7 cellular contexts compared by ENCODE assay signal in the genomic region with DNA sequence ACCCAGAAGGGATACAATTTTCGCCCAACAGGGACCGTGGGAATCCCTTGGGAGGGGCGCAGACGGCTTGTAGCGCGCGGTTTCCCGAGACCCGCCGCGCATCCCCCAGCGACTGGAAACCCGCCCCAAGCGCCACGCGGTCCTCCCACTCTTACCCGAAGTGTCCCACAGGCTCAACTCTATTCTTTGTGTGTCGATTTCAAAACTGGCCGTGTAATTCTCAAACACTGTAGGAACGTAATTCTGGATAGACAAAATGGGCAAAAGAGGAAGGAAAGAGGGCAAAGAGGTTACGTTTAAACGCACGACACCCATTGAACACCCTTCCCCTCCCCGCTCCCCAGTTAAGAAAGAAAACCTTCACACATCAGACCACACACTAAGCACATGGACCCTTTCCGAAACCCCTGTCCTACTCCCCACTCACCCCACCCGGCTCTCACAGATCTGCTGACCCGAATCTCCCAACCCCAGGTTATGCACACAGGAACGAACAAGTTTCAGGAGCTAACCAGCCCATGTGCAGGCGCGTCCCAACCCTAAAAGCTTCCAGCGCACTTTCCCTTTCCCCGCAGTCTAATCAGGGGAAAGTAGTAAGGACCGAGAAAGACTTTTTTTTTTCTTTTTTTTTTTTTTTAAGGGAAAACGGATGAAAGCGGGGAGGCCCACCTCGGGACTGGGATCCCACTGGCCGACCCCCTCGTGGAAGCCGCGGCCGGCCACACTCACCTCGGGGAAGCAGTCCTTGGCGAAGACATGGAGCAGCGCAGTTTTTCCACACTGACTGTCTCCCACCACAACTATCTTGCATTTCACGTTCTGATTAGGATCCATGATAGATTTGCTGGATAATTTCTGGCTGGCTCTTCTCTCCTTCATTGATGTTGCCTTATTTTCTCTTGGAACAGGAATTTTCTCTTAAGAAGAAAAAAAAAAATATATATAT. TPM values are rescaled to one million over a fixed set of nuclear protein-coding genes. Genes with fewer than 3 reads are reported as not detected.
A peak's percentile ranks its signal among the peaks of the same experiment; 100 is the strongest.
DNase-seq lines count a peak whose midpoint lies in the region; ATAC-seq, FAIRE-seq and TF ChIP-seq lines count a peak whose summit lies in the region.

No MANE protein-coding gene starts in this region.

- no peaks in the 10 kb centered on the region for H3K9me3 Mint-ChIP-seq in dendritic cell treated with granulocyte-macrophage colony-stimulating factor and Interleukin-4, amounts not matched to agents 40 ng/mL and 50 ng/mL, for 4 days

- H3K4me3 Mint-ChIP-seq in dendritic cell treated with granulocyte-macrophage colony-stimulating factor and Interleukin-4, amounts not matched to agents 40 ng/mL and 50 ng/mL, for 4 days, result peak overlapping the region; percentile 49

- in situ Hi-C loops in GM13976 (cut with MboI; ENCODE audit: low sequenced_read_pairs, unreplicated experiment), result loop anchor here (10.0 kb wide), 1 partner anchor 892 kb away; no protein-coding TSS in a partner anchor

- no peak overlapping the region for H3K27ac Mint-ChIP-seq in dendritic cell treated with granulocyte-macrophage colony-stimulating factor and Interleukin-4, amounts not matched to agents 40 ng/mL and 50 ng/mL, for 4 days

- peaks cover 16% of the 10 kb centered on the region for H3K4me1 Mint-ChIP-seq in dendritic cell treated with granulocyte-macrophage colony-stimulating factor and Interleukin-4, amounts not matched to agents 40 ng/mL and 50 ng/mL, for 4 days (ENCODE audit: low read depth)

- no peak for FAIRE-seq in urothelium cell line (lab: Jason Lieb, UNC)

- DNase-seq in GM13976 (ENCODE audit: low spot score) (peak; percentile 33), NCI-H345 (lab: John Stamatoyannopoulos, UW) (peak; percentile 62), lung microvascular endothelial cell (ENCODE audit: low read depth in 2 of 2) (peak; percentile 64 to 70), urothelium cell line (ENCODE audit: low spot score) (peak; percentile 28)

- peaks cover 45% of the 10 kb centered on the region for H3K27me3 Mint-ChIP-seq in dendritic cell treated with granulocyte-macrophage colony-stimulating factor and Interleukin-4, amounts not matched to agents 40 ng/mL and 50 ng/mL, for 4 days

- ATAC-seq in GM18502 (IDR thresholded peaks at IDR 0.05; ENCODE audit: poor library complexity, unreplicated experiment) (no peak), HG02678 (IDR thresholded peaks at IDR 0.05; ENCODE audit: unreplicated experiment) (no peak)

- intact Hi-C loops in dendritic cell treated with granulocyte-macrophage colony-stimulating factor and Interleukin-4, amounts not matched to agents 40 ng/mL and 50 ng/mL, for 4 days (cut with micrococcal nuclease), result loop anchor here (1.0 kb wide), 1 partner anchor 890 kb away; no protein-coding TSS in a partner anchor

- no peaks in the 10 kb centered on the region for H3K36me3 Mint-ChIP-seq in dendritic cell treated with granulocyte-macrophage colony-stimulating factor and Interleukin-4, amounts not matched to agents 40 ng/mL and 50 ng/mL, for 4 days (ENCODE audit: low read depth)

- TF ChIP-seq CTCF in GM13976 (IDR thresholded peaks at IDR 0.05; ENCODE audit: borderline replicate concordance, control extremely low read depth, extremely low read depth, insufficient read depth, missing control alignments), result no peak

RNA-seq across cellular contexts. Expression of a gene that starts 0.7 kb away (rescaled TPM):
- 21.4 and 23.0 TPM in 2 replicates for total RNA-seq in lung microvascular endothelial cell
